Comparison of ENCODE assay signal across 29 cellular contexts in the genomic region with DNA sequence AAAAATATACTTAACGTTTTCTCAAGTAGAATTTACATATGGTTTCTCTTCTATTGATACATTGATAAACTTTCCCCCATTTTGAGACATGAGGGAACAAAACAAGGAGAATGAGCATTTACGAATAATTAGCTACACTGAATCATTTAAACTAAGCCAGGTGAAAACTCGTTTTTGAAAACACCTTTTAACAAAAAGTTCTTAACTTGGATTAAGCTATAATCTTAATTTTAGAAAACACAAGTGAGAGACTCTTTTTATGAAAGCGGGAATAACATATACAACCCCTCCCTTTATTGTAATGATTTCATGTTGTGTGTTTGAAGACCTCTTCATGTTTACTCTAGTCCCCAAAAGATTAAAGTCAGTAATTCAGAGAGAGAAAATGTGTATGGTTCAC. TPM values are rescaled to one million over a fixed set of nuclear protein-coding genes. Genes with fewer than 3 reads are reported as not detected.
"Had no signal": no experiment of that assay in that cellular context is flagged by ENCODE, and none has a peak within 500 bp of the region (broad histone marks: within the 10 kb centered on the region; RNA-seq: fewer than 3 reads in every experiment).

No MANE protein-coding gene starts in this region.

- H2AFZ ChIP-seq: neural progenitor cell, parathyroid adenoma had no signal

- H3K4me1 Mint-ChIP-seq: nephron, neural progenitor cell had no signal

- H3K4me3 Mint-ChIP-seq: naive thymus-derived CD4-positive, alpha-beta T cell; natural killer cell; nephron; neural progenitor cell; stimulated activated effector memory CD8-positive, alpha-beta T cell treated with anti-CD3 and anti-CD28 coated beads, Interleukin-12 subunit alpha, Interleukin-12 subunit beta, amount 100 ng/mL, for 72 hours; stimulated activated naive B cell treated with anti-CD40 and anti-IgM and Interleukin-4, amounts not matched to agents 10 μg/mL and 1 μg/mL and 100 μg/mL, for 72 hours; stimulated activated naive CD8-positive, alpha-beta T cell treated with anti-CD3 and anti-CD28 coated beads, Interleukin-15, Interleukin-2, amounts not matched to agents 100 ng/mL and 50 ng/mL, for 24 hours had no signal

- H3K9me3 Mint-ChIP-seq: natural killer cell; nephron; neural progenitor cell; stimulated activated naive B cell treated with anti-CD40 and anti-IgM and Interleukin-4, amounts not matched to agents 10 μg/mL and 1 μg/mL and 100 μg/mL, for 72 hours had no signal

- ATAC-seq: naive thymus-derived CD4-positive, alpha-beta T cell; natural killer cell; right cardiac atrium; right lobe of liver; stimulated activated effector memory CD8-positive, alpha-beta T cell treated with anti-CD3 and anti-CD28 coated beads, Interleukin-12 subunit alpha, Interleukin-12 subunit beta, amount 100 ng/mL, for 72 hours; stimulated activated naive B cell treated with anti-CD40 and anti-IgM and Interleukin-4, amounts not matched to agents 10 μg/mL and 1 μg/mL and 100 μg/mL, for 72 hours had no signal

- H3K4me2 ChIP-seq: neural progenitor cell had no signal

- H3K9ac ChIP-seq: neural progenitor cell, parathyroid adenoma had no signal

- H3K27ac ChIP-seq: neural progenitor cell, ovary, parathyroid adenoma, skin epidermis, thyroid gland, tibial nerve, vagina had no signal

- H3K36me3 Mint-ChIP-seq: naive thymus-derived CD4-positive, alpha-beta T cell; natural killer cell; neural progenitor cell; stimulated activated effector memory CD8-positive, alpha-beta T cell treated with anti-CD3 and anti-CD28 coated beads, Interleukin-12 subunit alpha, Interleukin-12 subunit beta, amount 100 ng/mL, for 72 hours; stimulated activated naive B cell treated with anti-CD40 and anti-IgM and Interleukin-4, amounts not matched to agents 10 μg/mL and 1 μg/mL and 100 μg/mL, for 72 hours had no signal

- H3K79me2 ChIP-seq: parathyroid adenoma had no signal

- H3K27me3 Mint-ChIP-seq: progenitor cell of endocrine pancreas had no signal

- H3K27me3 ChIP-seq: neural progenitor cell, ovary, right lobe of liver, sigmoid colon, stomach, thyroid gland, upper lobe of left lung, vagina had no signal

- H3K9me3 ChIP-seq: ovary, right lobe of liver, sigmoid colon, stomach, thoracic aorta, thyroid gland, tibial nerve, upper lobe of left lung, vagina had no signal

- H3K4me3 ChIP-seq: neural progenitor cell, ovary, right lobe of liver, sigmoid colon, skin epidermis, stomach, thoracic aorta, thyroid gland, tibial nerve, upper lobe of left lung, vagina had no signal

- H3K36me3 ChIP-seq: neural progenitor cell, ovary, right lobe of liver, upper lobe of left lung, vagina had no signal

- DNase-seq: naive thymus-derived CD4-positive, alpha-beta T cell; natural killer cell; occipital lobe; ovary; posterior cingulate gyrus; retina; right cardiac atrium; right lobe of liver; sigmoid colon; stimulated activated CD4-positive, alpha-beta T cell treated with anti-CD3 and anti-CD28 coated beads, Interleukin-15, amount 100 ng/mL, for 24 hours; stimulated activated CD4-positive, alpha-beta T cell treated with anti-CD3 and anti-CD28 coated beads, Interleukin-2, amount 100 ng/mL, for 24 hours; stimulated activated CD4-positive, alpha-beta T cell treated with anti-CD3 and anti-CD28 coated beads, Interleukin-2, amount 100 ng/mL, for 48 hours; stimulated activated CD4-positive, alpha-beta T cell treated with anti-CD3 and anti-CD28 coated beads, Interleukin-4, amount 100 ng/mL, for 24 hours; stimulated activated naive B cell treated with anti-CD40 and anti-IgM and Interleukin-4, amounts not matched to agents 10 μg/mL and 1 μg/mL and 100 μg/mL, for 72 hours; stimulated activated naive CD4-positive, alpha-beta T cell treated with Interleukin-2 at 50 U/mL for 16 hours; stomach; thyroid gland; trophoblast cell; upper lobe of left lung had no signal

- H3K4me1 ChIP-seq: neural progenitor cell, parathyroid adenoma, tibial nerve had no signal

- H3K27ac Mint-ChIP-seq: naive thymus-derived CD4-positive, alpha-beta T cell; natural killer cell; nephron; neural progenitor cell; progenitor cell of endocrine pancreas; stimulated activated effector memory CD8-positive, alpha-beta T cell treated with anti-CD3 and anti-CD28 coated beads, Interleukin-12 subunit alpha, Interleukin-12 subunit beta, amount 100 ng/mL, for 72 hours; stimulated activated naive B cell treated with anti-CD40 and anti-IgM and Interleukin-4, amounts not matched to agents 10 μg/mL and 1 μg/mL and 100 μg/mL, for 72 hours; stimulated activated naive CD8-positive, alpha-beta T cell treated with anti-CD3 and anti-CD28 coated beads, Interleukin-15, Interleukin-2, amounts not matched to agents 100 ng/mL and 50 ng/mL, for 24 hours had no signal

RNA-seq across cellular contexts. Expression of gene PDLIM3, which starts 20.1 kb away (rescaled TPM):
- total RNA-seq: naive thymus-derived CD4-positive, alpha-beta T cell; natural killer cell had no signal
- polyA plus RNA-seq: naive thymus-derived CD4-positive, alpha-beta T cell had no signal

RNA-seq across cellular contexts. Expression of gene CCDC110, which starts 43.7 kb away (rescaled TPM):
- total RNA-seq: natural killer cell had no signal
